ENCODE assay signal across 1 cellular context in genomic region chr17:1762233-1762905, GRCh38.
TF ChIP-seq lines count a peak whose summit lies in the region.

No MANE protein-coding gene starts in this region.

TF ChIP-seq in HepG2, 621 proteins besides CTCF, POLR2A, EP300 and RAD21 (continued from another document and continues in another):
- TF ChIP-seq ZNF407 (CRISPR knock-in tag; IDR thresholded peaks at IDR 0.05; ENCODE audit: not compliant biosample characterization) = no peak
- TF ChIP-seq ZNF83 (CRISPR knock-in tag; IDR thresholded peaks at IDR 0.05; ENCODE audit: borderline replicate concordance) = no peak; the same call in 1 of the 2 replicates
- TF ChIP-seq MXD4 (CRISPR knock-in tag; IDR thresholded peaks at IDR 0.05) = no peak
- no peak for TF ChIP-seq ZNF274 (CRISPR knock-in tag; IDR thresholded peaks at IDR 0.05)
- TF ChIP-seq ETV6 (CRISPR knock-in tag; conservative IDR thresholded peaks at IDR 0.05) = peak; percentile 4
- no peak for TF ChIP-seq ZNF878 (CRISPR knock-in tag; IDR thresholded peaks at IDR 0.05)
- TF ChIP-seq HMGXB4 (CRISPR knock-in tag; IDR thresholded peaks at IDR 0.05; ENCODE audit: borderline replicate concordance in 1 of 2, low read depth in 1 of 2) = no peak; a peak in 1 of 4 replicates
- no peak for TF ChIP-seq TCF7 (IDR thresholded peaks at IDR 0.05; ENCODE audit: low read depth)
- no peak for TF ChIP-seq ZNF558 (CRISPR knock-in tag; IDR thresholded peaks at IDR 0.05; ENCODE audit: borderline replicate concordance)
- no peak for TF ChIP-seq FOXA1 (IDR thresholded peaks at IDR 0.05)
- TF ChIP-seq FOXA1 (CRISPR knock-in tag; IDR thresholded peaks at IDR 0.05) = 0 out of 2 replicates have a peak, but pooled peaks have one; percentile 37
- no peak for TF ChIP-seq SMAD3 (CRISPR knock-in tag; IDR thresholded peaks at IDR 0.05)
- TF ChIP-seq JARID2 (CRISPR knock-in tag; IDR thresholded peaks at IDR 0.05; ENCODE audit: insufficient replicate concordance) = no peak
- TF ChIP-seq NFYB (CRISPR knock-in tag; IDR thresholded peaks at IDR 0.05) = peak; percentile 64; the same call in 1 of the 2 replicates
- no peak for TF ChIP-seq ATRX (CRISPR knock-in tag; IDR thresholded peaks at IDR 0.05; ENCODE audit: borderline replicate concordance)
- 0 out of 2 replicates have a peak, but pooled peaks have one; percentile 14 for TF ChIP-seq FOXM1 (CRISPR knock-in tag; IDR thresholded peaks at IDR 0.05)
- TF ChIP-seq, protein P1, sequence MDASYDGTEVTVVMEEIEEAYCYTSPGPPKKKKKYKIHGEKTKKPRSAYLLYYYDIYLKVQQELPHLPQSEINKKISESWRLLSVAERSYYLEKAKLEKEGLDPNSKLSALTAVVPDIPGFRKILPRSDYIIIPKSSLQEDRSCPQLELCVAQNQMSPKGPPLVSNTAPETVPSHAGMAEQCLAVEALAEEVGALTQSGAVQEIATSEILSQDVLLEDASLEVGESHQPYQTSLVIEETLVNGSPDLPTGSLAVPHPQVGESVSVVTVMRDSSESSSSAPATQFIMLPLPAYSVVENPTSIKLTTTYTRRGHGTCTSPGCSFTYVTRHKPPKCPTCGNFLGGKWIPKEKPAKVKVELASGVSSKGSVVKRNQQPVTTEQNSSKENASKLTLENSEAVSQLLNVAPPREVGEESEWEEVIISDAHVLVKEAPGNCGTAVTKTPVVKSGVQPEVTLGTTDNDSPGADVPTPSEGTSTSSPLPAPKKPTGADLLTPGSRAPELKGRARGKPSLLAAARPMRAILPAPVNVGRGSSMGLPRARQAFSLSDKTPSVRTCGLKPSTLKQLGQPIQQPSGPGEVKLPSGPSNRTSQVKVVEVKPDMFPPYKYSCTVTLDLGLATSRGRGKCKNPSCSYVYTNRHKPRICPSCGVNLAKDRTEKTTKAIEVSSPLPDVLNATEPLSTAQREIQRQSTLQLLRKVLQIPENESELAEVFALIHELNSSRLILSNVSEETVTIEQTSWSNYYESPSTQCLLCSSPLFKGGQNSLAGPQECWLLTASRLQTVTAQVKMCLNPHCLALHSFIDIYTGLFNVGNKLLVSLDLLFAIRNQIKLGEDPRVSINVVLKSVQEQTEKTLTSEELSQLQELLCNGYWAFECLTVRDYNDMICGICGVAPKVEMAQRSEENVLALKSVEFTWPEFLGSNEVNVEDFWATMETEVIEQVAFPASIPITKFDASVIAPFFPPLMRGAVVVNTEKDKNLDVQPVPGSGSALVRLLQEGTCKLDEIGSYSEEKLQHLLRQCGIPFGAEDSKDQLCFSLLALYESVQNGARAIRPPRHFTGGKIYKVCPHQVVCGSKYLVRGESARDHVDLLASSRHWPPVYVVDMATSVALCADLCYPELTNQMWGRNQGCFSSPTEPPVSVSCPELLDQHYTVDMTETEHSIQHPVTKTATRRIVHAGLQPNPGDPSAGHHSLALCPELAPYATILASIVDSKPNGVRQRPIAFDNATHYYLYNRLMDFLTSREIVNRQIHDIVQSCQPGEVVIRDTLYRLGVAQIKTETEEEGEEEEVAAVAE (CRISPR knock-in tag; IDR thresholded peaks at IDR 0.05; ENCODE audit: borderline replicate concordance) = no peak
- no peak for TF ChIP-seq ARID2 (CRISPR knock-in tag; IDR thresholded peaks at IDR 0.05; ENCODE audit: borderline replicate concordance)
- TF ChIP-seq NFIB (CRISPR knock-in tag; IDR thresholded peaks at IDR 0.05; ENCODE audit: borderline replicate concordance) = no peak
- TF ChIP-seq CREBL2 (CRISPR knock-in tag; IDR thresholded peaks at IDR 0.05; ENCODE audit: borderline replicate concordance) = no peak
- TF ChIP-seq NFIC (IDR thresholded peaks at IDR 0.05; ENCODE audit: low read length) = no peak
- TF ChIP-seq CSRNP2 (CRISPR knock-in tag; conservative IDR thresholded peaks at IDR 0.05; ENCODE audit: low read depth) = no peak
- TF ChIP-seq HNRNPUL1 (IDR thresholded peaks at IDR 0.05; ENCODE audit: low read depth, low read length) = no peak
- TF ChIP-seq CHD4 (IDR thresholded peaks at IDR 0.05; ENCODE audit: borderline replicate concordance, low read length) = no peak
- TF ChIP-seq PHB2 (IDR thresholded peaks at IDR 0.05; ENCODE audit: partially characterized antibody) = no peak
- peak; percentile 19 for TF ChIP-seq RBM22 (optimal IDR thresholded peaks at IDR 0.05; ENCODE audit: low read length)
- TF ChIP-seq ZNF703 (CRISPR knock-in tag; IDR thresholded peaks at IDR 0.05; ENCODE audit: borderline replicate concordance) = no peak; the same call in 1 of the 2 replicates
- TF ChIP-seq ELF1 (CRISPR knock-in tag; IDR thresholded peaks at IDR 0.05) = no peak
- no peak for TF ChIP-seq KMT2A (CRISPR knock-in tag; IDR thresholded peaks at IDR 0.05)
- no peak for TF ChIP-seq HOXA9 (CRISPR knock-in tag; IDR thresholded peaks at IDR 0.05; ENCODE audit: borderline replicate concordance)
- TF ChIP-seq ATF4 (CRISPR knock-in tag; IDR thresholded peaks at IDR 0.05) = no peak
- TF ChIP-seq MIXL1 (CRISPR knock-in tag; IDR thresholded peaks at IDR 0.05) = no peak
- peak; percentile 73 for TF ChIP-seq NKX3-1 (CRISPR knock-in tag; IDR thresholded peaks at IDR 0.05)
- no peak for TF ChIP-seq ATF2 (CRISPR knock-in tag; IDR thresholded peaks at IDR 0.05)
- no peak for TF ChIP-seq STAT5B (CRISPR knock-in tag; IDR thresholded peaks at IDR 0.05)
- TF ChIP-seq CBX2 (IDR thresholded peaks at IDR 0.05; ENCODE audit: low read depth, low read length) = no peak
- TF ChIP-seq CBX2 (CRISPR knock-in tag; IDR thresholded peaks at IDR 0.05; ENCODE audit: low read depth) = no peak
- no peak for TF ChIP-seq CCAR2 (optimal IDR thresholded peaks at IDR 0.05; ENCODE audit: low read depth, low read length)
- TF ChIP-seq, protein P2, sequence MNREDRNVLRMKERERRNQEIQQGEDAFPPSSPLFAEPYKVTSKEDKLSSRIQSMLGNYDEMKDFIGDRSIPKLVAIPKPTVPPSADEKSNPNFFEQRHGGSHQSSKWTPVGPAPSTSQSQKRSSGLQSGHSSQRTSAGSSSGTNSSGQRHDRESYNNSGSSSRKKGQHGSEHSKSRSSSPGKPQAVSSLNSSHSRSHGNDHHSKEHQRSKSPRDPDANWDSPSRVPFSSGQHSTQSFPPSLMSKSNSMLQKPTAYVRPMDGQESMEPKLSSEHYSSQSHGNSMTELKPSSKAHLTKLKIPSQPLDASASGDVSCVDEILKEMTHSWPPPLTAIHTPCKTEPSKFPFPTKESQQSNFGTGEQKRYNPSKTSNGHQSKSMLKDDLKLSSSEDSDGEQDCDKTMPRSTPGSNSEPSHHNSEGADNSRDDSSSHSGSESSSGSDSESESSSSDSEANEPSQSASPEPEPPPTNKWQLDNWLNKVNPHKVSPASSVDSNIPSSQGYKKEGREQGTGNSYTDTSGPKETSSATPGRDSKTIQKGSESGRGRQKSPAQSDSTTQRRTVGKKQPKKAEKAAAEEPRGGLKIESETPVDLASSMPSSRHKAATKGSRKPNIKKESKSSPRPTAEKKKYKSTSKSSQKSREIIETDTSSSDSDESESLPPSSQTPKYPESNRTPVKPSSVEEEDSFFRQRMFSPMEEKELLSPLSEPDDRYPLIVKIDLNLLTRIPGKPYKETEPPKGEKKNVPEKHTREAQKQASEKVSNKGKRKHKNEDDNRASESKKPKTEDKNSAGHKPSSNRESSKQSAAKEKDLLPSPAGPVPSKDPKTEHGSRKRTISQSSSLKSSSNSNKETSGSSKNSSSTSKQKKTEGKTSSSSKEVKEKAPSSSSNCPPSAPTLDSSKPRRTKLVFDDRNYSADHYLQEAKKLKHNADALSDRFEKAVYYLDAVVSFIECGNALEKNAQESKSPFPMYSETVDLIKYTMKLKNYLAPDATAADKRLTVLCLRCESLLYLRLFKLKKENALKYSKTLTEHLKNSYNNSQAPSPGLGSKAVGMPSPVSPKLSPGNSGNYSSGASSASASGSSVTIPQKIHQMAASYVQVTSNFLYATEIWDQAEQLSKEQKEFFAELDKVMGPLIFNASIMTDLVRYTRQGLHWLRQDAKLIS (CRISPR knock-in tag; IDR thresholded peaks at IDR 0.05) = 0 out of 2 replicates have a peak, but pooled peaks have one; percentile 11
